11 cellular contexts compared by ENCODE assay signal in genomic region chr9:96009690-96010477, GRCh38.
A peak's percentile ranks its signal among the peaks of the same experiment; 100 is the strongest.
DNase-seq lines count a peak whose midpoint lies in the region; ATAC-seq and TF ChIP-seq lines count a peak whose summit lies in the region.
"Had no signal": no experiment of that assay in that cellular context is flagged by ENCODE, and none has a peak within 500 bp of the region (broad histone marks: within the 10 kb centered on the region; RNA-seq: fewer than 3 reads in every experiment).

No MANE protein-coding gene starts in this region.

- H3K9me3 Mint-ChIP-seq in effector memory CD8-positive, alpha-beta T cell, result no peaks in the 10 kb centered on the region

- DNase-seq in MM.1S, result peak; percentile 35
- DNase-seq in activated CD4-positive, alpha-beta T cell treated with anti-CD3 and anti-CD28 coated beads, Interleukin-2, amount 50 U/mL, for 4 hours, result peak; percentile 48 to 54
- DNase-seq in effector memory CD8-positive, alpha-beta T cell, result peak; percentile 65 to 69 (median 67)
- peak; percentile 40 to 49 for DNase-seq in stimulated activated CD8-positive, alpha-beta memory T cell treated with anti-CD3 and anti-CD28 coated beads, Interleukin-7, amount 100 ng/mL, for 1 hour (ENCODE audit: low read depth in 2 of 2)
- DNase-seq in suprapubic skin (ENCODE audit: low spot score in 2 of 2), result no peak
- no peak for DNase-seq in NCI-H2227 treated with DMSO at 0.1 percent for 48 hours (lab: John Stamatoyannopoulos, UW)
- DNase-seq in ACHN, result no peak
- DNase-seq: head of caudate nucleus, ovary, SHP77 treated with DMSO at 0.1 percent for 48 hours had no signal

- H2AFZ ChIP-seq in MM.1S (ENCODE audit: low read length), result no peak overlapping the region

- H3F3A ChIP-seq in MM.1S (ENCODE audit: insufficient read depth, low read length), result no peaks in the 10 kb centered on the region

- no peaks in the 10 kb centered on the region for H3K36me3 ChIP-seq in MM.1S (replicated peaks; ENCODE audit: insufficient read depth, low read length)
- H3K36me3 ChIP-seq in suprapubic skin, result peaks cover 63% of the 10 kb centered on the region
- H3K36me3 ChIP-seq: ovary had no signal

- no peak overlapping the region for H3K27ac ChIP-seq in MM.1S (ENCODE audit: low read length)
- no peak overlapping the region for H3K27ac ChIP-seq in suprapubic skin
- H3K27ac ChIP-seq: ovary had no signal

- peak overlapping the region; percentile 15 to 48 for H3K4me3 Mint-ChIP-seq in effector memory CD8-positive, alpha-beta T cell

- TF ChIP-seq EP300 in suprapubic skin (IDR thresholded peaks at IDR 0.05), result no peak

- peaks cover 32 to 37% of the 10 kb centered on the region in 2 donors for H3K4me1 Mint-ChIP-seq in effector memory CD8-positive, alpha-beta T cell (ENCODE audit: low read depth in 2 of 2)

- H3K79me2 ChIP-seq in MM.1S (ENCODE audit: low read length), result no peaks in the 10 kb centered on the region

- peak; percentile 92 for ATAC-seq in effector memory CD8-positive, alpha-beta T cell (replicated peaks)
- ATAC-seq: HCT116 had no signal

- H3K27me3 Mint-ChIP-seq in effector memory CD8-positive, alpha-beta T cell, result no peaks in the 10 kb centered on the region

- H3K9me3 ChIP-seq in MM.1S (replicated peaks; ENCODE audit: insufficient read depth, low read length) (no peaks in the 10 kb centered on the region), suprapubic skin (no peaks in the 10 kb centered on the region)
- H3K9me3 ChIP-seq: ovary had no signal

- no peak overlapping the region for H3K9ac ChIP-seq in MM.1S (ENCODE audit: low read length)

- in situ Hi-C loops in ACHN (cut with HindIII; ENCODE audit: low pct_ligation_motif_present, low pct_unique_long_range_greater_than_20kb, low sequenced_read_pairs), result no loop called here

- no peaks in the 10 kb centered on the region for H3K9me2 ChIP-seq in MM.1S (replicated peaks; ENCODE audit: insufficient read depth, low read length)

- H3K4me1 ChIP-seq in MM.1S (ENCODE audit: low read length), result no peaks in the 10 kb centered on the region
- H3K4me1 ChIP-seq in suprapubic skin, result no peaks in the 10 kb centered on the region

- H4K20me1 ChIP-seq in MM.1S (ENCODE audit: insufficient read depth, low read length), result no peaks in the 10 kb centered on the region

- TF ChIP-seq POLR2A in suprapubic skin (IDR thresholded peaks at IDR 0.05), result no peak

- TF ChIP-seq CTCF in MM.1S (IDR thresholded peaks at IDR 0.05; ENCODE audit: low read length) (no peak), suprapubic skin (IDR thresholded peaks at IDR 0.05) (no peak)

- H3K36me3 Mint-ChIP-seq in effector memory CD8-positive, alpha-beta T cell (ENCODE audit: insufficient read depth), result peaks cover 11% of the 10 kb centered on the region

- WGBS in suprapubic skin, result 87% methylated on average over 4 of the region's 4 CpGs

- no peak overlapping the region for H3K4me3 ChIP-seq in MM.1S (ENCODE audit: low read length)
- no peak overlapping the region for H3K4me3 ChIP-seq in suprapubic skin
- H3K4me3 ChIP-seq: ovary had no signal

- peak overlapping the region; percentile 89 to 91 for H3K27ac Mint-ChIP-seq in effector memory CD8-positive, alpha-beta T cell

- H3K27me3 ChIP-seq in MM.1S (replicated peaks; ENCODE audit: insufficient read depth, low read length), result no peaks in the 10 kb centered on the region
- no peaks in the 10 kb centered on the region for H3K27me3 ChIP-seq in suprapubic skin
- H3K27me3 ChIP-seq: ovary had no signal

- H3K4me2 ChIP-seq in MM.1S (ENCODE audit: low read depth, low read length), result no peak overlapping the region

Comparison
In these comparisons a context has a peak if more than half of its experiments do, and no peak if none do; other contexts are left out.
1. DNase-seq: peak in MM.1S (single experiment), activated CD4-positive, alpha-beta T cell treated with anti-CD3 and anti-CD28 coated beads, Interleukin-2, amount 50 U/mL, for 4 hours (2 of 2), effector memory CD8-positive, alpha-beta T cell (3 of 3) and stimulated activated CD8-positive, alpha-beta memory T cell treated with anti-CD3 and anti-CD28 coated beads, Interleukin-7, amount 100 ng/mL, for 1 hour (2 of 2); none in suprapubic skin (0 of 2), NCI-H2227 treated with DMSO at 0.1 percent for 48 hours (single experiment) and ACHN (single experiment).